9 cellular contexts compared by ENCODE assay signal in genomic region chr19:55383789-55384575, GRCh38. TPM values are rescaled to one million over a fixed set of nuclear protein-coding genes. Genes with fewer than 3 reads are reported as not detected.
A peak's percentile ranks its signal among the peaks of the same experiment; 100 is the strongest.
DNase-seq lines count a peak whose midpoint lies in the region; FAIRE-seq and TF ChIP-seq lines count a peak whose summit lies in the region.
"Had no signal": no experiment of that assay in that cellular context is flagged by ENCODE, and none has a peak within 500 bp of the region (broad histone marks: within the 10 kb centered on the region; RNA-seq: fewer than 3 reads in every experiment).

A gene with protein sequence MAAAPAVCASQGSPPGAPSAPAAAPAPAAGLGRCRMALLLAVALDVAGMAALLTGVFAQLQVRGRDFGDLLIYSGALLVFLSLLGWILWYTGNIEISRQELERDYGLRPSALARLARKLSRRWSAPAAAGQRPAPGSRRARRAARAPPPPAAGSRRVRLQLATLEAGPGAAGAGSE (minus strand): TSS chr19:55384292. CDS start chr19:55384259, 33 bp downstream.

- DNase-seq in Karpas-422 (peak; percentile 93), iPS DF 6.9 (ENCODE audit: low read depth, low spot score) (no peak), sigmoid colon (peak; percentile 83), RCC 7860 (ENCODE audit: low spot score) (no peak), H4 (ENCODE audit: low spot score) (no peak)

- TF ChIP-seq CTCF in brain (conservative IDR thresholded peaks at IDR 0.05), result no peak
- no peak for TF ChIP-seq CTCF in sigmoid colon (IDR thresholded peaks at IDR 0.05)

- peaks cover 40% of the 10 kb centered on the region for H3K36me3 Mint-ChIP-seq in T-helper 1 cell treated with Interleukin-12 subunit alpha and Interleukin-12 subunit beta and Interleukin-4 antibody, amounts not matched to agents 30 μg/mL and 1 μg/mL, for 36 hours (ENCODE audit: low read depth)
- H3K36me3 Mint-ChIP-seq in brain, result peaks cover 32% of the 10 kb centered on the region

- intact Hi-C loops in sigmoid colon (cut with DNase I), result loop anchor here (1.0 kb wide), 2 partner anchors 45 to 82 kb away; partner anchors contain the start of gene KMT5C

- no peaks in the 10 kb centered on the region for H3K27me3 Mint-ChIP-seq in T-helper 1 cell treated with Interleukin-12 subunit alpha and Interleukin-12 subunit beta and Interleukin-4 antibody, amounts not matched to agents 30 μg/mL and 1 μg/mL, for 36 hours (ENCODE audit: low read depth)
- H3K27me3 Mint-ChIP-seq in brain, result peaks cover 21% of the 10 kb centered on the region

- H3K27ac Mint-ChIP-seq in T-helper 1 cell treated with Interleukin-12 subunit alpha and Interleukin-12 subunit beta and Interleukin-4 antibody, amounts not matched to agents 30 μg/mL and 1 μg/mL, for 36 hours, result peak within 1 kb of the TSS; percentile 98
- H3K27ac Mint-ChIP-seq in brain, result peak within 1 kb of the TSS; percentile 97 to 100 (median 98)

- H3K9me2 ChIP-seq in Karpas-422 (replicated peaks; ENCODE audit: insufficient read depth, low read length), result no peaks in the 10 kb centered on the region

- no peak for TF ChIP-seq POLR2A in sigmoid colon (IDR thresholded peaks at IDR 0.05)

- no peaks in the 10 kb centered on the region for H3K9me3 ChIP-seq in ES-I3 (ENCODE audit: control insufficient read depth, insufficient read depth, low read length)
- H3K9me3 ChIP-seq in Karpas-422 (ENCODE audit: low read length), result no peaks in the 10 kb centered on the region
- no peaks in the 10 kb centered on the region for H3K9me3 ChIP-seq in iPS DF 6.9 (ENCODE audit: control insufficient read depth, insufficient read depth, low read length)
- no peaks in the 10 kb centered on the region for H3K9me3 ChIP-seq in sigmoid colon

- H3K79me2 ChIP-seq in Karpas-422 (ENCODE audit: low read length), result peaks cover 17% of the 10 kb centered on the region

- peaks cover 37% of the 10 kb centered on the region for H4K20me1 ChIP-seq in Karpas-422 (ENCODE audit: insufficient read depth, low read depth, low read length)

- peaks cover 40% of the 10 kb centered on the region for H3K4me1 Mint-ChIP-seq in T-helper 1 cell treated with Interleukin-12 subunit alpha and Interleukin-12 subunit beta and Interleukin-4 antibody, amounts not matched to agents 30 μg/mL and 1 μg/mL, for 36 hours (ENCODE audit: low read depth)
- H3K4me1 Mint-ChIP-seq in brain, result peaks cover 62% of the 10 kb centered on the region

- peak within 1 kb of the TSS; percentile 76 for H3K9ac ChIP-seq in ES-I3 (ENCODE audit: low read depth, low read length)
- H3K9ac ChIP-seq in Karpas-422 (ENCODE audit: low read length), result peak within 1 kb of the TSS; percentile 83

- H3K27ac ChIP-seq in Karpas-422 (ENCODE audit: low read length) (peak within 1 kb of the TSS; percentile 92), iPS DF 6.9 (ENCODE audit: low read length) (no peak within 1 kb of the TSS), sigmoid colon (peak within 1 kb of the TSS; percentile 94 to 97 (median 96))

- no peak for TF ChIP-seq EP300 in sigmoid colon (IDR thresholded peaks at IDR 0.05)

- H3K4me3 Mint-ChIP-seq in T-helper 1 cell treated with Interleukin-12 subunit alpha and Interleukin-12 subunit beta and Interleukin-4 antibody, amounts not matched to agents 30 μg/mL and 1 μg/mL, for 36 hours, result peak within 1 kb of the TSS; percentile 98
- peak within 1 kb of the TSS; percentile 98 to 100 (median 99) for H3K4me3 Mint-ChIP-seq in brain

- H2AFZ ChIP-seq in Karpas-422 (ENCODE audit: low read length), result peak within 1 kb of the TSS; percentile 58; the same call in 1 of the 2 replicates

- peak within 1 kb of the TSS; percentile 92 for H3K4me2 ChIP-seq in Karpas-422 (ENCODE audit: low read depth, low read length, poor library complexity, severe bottlenecking)

- H3K9me3 Mint-ChIP-seq in T-helper 1 cell treated with Interleukin-12 subunit alpha and Interleukin-12 subunit beta and Interleukin-4 antibody, amounts not matched to agents 30 μg/mL and 1 μg/mL, for 36 hours, result no peaks in the 10 kb centered on the region
- H3K9me3 Mint-ChIP-seq in brain, result peaks cover 0 to 7% (median 2%) of the 10 kb centered on the region in 5 experiments

- H3K4me1 ChIP-seq in ES-I3 (ENCODE audit: insufficient read depth, low read length), result peaks cover 14% of the 10 kb centered on the region; the same call in 1 of the 2 replicates
- H3K4me1 ChIP-seq in Karpas-422 (ENCODE audit: low read length), result peaks cover 38% of the 10 kb centered on the region
- peaks cover 3% of the 10 kb centered on the region for H3K4me1 ChIP-seq in iPS DF 6.9 (ENCODE audit: control insufficient read depth, insufficient read depth, low read length)
- peaks cover 0 to 49% (median 43%) of the 10 kb centered on the region in 4 donors for H3K4me1 ChIP-seq in sigmoid colon

- H3K4me3 ChIP-seq in Karpas-422 (ENCODE audit: low read length) (peak within 1 kb of the TSS; percentile 99), iPS DF 6.9 (ENCODE audit: low read length) (peak within 1 kb of the TSS; percentile 69; the same call in 1 of the 2 replicates), sigmoid colon (peak within 1 kb of the TSS; percentile 39 to 95 (median 83))

- WGBS in iPS DF 6.9 (ENCODE audit: insufficient coverage, insufficient read length), result no CpG with 5 or more reads among the region's 108 CpGs
- WGBS in sigmoid colon, 2 donors, result 1 to 2% methylated on average over 108 of the region's 108 CpGs

- H3K36me3 ChIP-seq in ES-I3 (ENCODE audit: insufficient read depth, low read length), result peaks cover 12% of the 10 kb centered on the region
- H3K36me3 ChIP-seq in Karpas-422 (ENCODE audit: insufficient read depth, low read length), result peaks cover 26% of the 10 kb centered on the region
- H3K36me3 ChIP-seq in iPS DF 6.9 (ENCODE audit: control insufficient read depth, insufficient read depth, low read length), result peaks cover 20% of the 10 kb centered on the region
- peaks cover 15 to 17% (median 17%) of the 10 kb centered on the region in 4 donors for H3K36me3 ChIP-seq in sigmoid colon

- FAIRE-seq in RCC 7860 (lab: Jason Lieb, UNC), result no peak

- H3K27me3 ChIP-seq in Karpas-422 (ENCODE audit: low read length) (no peaks in the 10 kb centered on the region), iPS DF 6.9 (ENCODE audit: control insufficient read depth, insufficient read depth, low read length) (no peaks in the 10 kb centered on the region), sigmoid colon (no peaks in the 10 kb centered on the region)

RNA-seq across cellular contexts. Expression of the gene that starts here (rescaled TPM):
- 0.89 and 8.0 TPM in 2 replicates for total RNA-seq in Karpas-422 (2014; rRNA removed; shearing (Covaris generic); ENCODE audit: low replicate concordance)
- polyA plus RNA-seq in brain (ENCODE audit: insufficient read depth, low read depth, low replicate concordance) (2.9 TPM), sigmoid colon (under 1 TPM in 2 of 3 donors, not detected in 1; 0.90 to 0.92 TPM)
- total RNA-seq in sigmoid colon, result 1 to 10 TPM in 1 of 4 donors, under 1 TPM in 2, not detected in 1; 0.54 to 1.7 (median 0.66) TPM
- total RNA-seq in H4 (2014; rRNA removed; shearing (Covaris generic)), result not detected in 2 replicates
- total RNA-seq: myocyte had no signal

Comparison
In these comparisons a context has a peak if more than half of its experiments do, and no peak if none do; other contexts are left out.
1. DNase-seq: peak in Karpas-422 (single experiment) and sigmoid colon (single experiment); none in iPS DF 6.9 (single experiment), RCC 7860 (single experiment) and H4 (single experiment).
2. Peak in every context shown above with its lines, with median percentiles within 50 percentile points of each other: H3K4me3 ChIP-seq.